In the genomic region with DNA sequence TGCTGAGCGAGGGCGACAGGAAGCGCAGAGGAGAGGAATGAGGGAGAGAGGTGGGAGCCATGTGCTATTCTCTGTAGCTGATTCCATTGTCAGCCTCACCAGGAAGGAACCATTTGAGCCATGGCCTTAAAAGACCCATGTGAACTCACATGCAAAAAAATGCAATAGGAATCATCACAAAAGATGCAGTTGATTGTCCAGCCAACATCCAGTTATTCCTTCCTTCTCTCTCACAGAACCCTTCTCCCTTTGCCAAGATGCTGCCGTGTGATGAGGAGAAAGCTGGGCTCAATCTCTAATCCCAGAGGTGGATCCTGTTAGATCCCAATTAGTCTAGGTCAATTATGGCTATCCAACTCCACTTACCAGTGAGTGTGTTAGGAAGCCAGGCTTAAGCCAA, we compare ENCODE assay signal across 17 cellular contexts. TPM values are rescaled to one million over a fixed set of nuclear protein-coding genes. Genes with fewer than 3 reads are reported as not detected.
A peak's percentile ranks its signal among the peaks of the same experiment; 100 is the strongest.
DNase-seq lines count a peak whose midpoint lies in the region; ATAC-seq and TF ChIP-seq lines count a peak whose summit lies in the region.
"Had no signal": no experiment of that assay in that cellular context is flagged by ENCODE, and none has a peak within 500 bp of the region (broad histone marks: within the 10 kb centered on the region; RNA-seq: fewer than 3 reads in every experiment).

No MANE protein-coding gene starts in this region.

- H3K36me3 ChIP-seq in esophagus squamous epithelium (no peaks in the 10 kb centered on the region), neuronal stem cell (replicated peaks in 1 of 2; ENCODE audit: control insufficient read depth in 2 of 2, insufficient read depth in 2 of 2, low read length in 2 of 2) (no peaks in the 10 kb centered on the region)
- H3K36me3 ChIP-seq: colonic mucosa, left lung had no signal

- peaks cover 4 to 25% (median 14%) of the 10 kb centered on the region in 3 donors for H3K4me1 ChIP-seq in esophagus squamous epithelium
- H3K4me1 ChIP-seq in neuronal stem cell (ENCODE audit: control insufficient read depth in 2 of 2, insufficient read depth in 1 of 2, low read depth in 1 of 2, low read length in 2 of 2) = peaks cover 11% of the 10 kb centered on the region in 2 donors
- H3K4me1 ChIP-seq: colonic mucosa had no signal

- no peak overlapping the region for H3K4me3 ChIP-seq in esophagus squamous epithelium
- no peak overlapping the region for H3K4me3 ChIP-seq in neuronal stem cell (ENCODE audit: low read length in 2 of 2)
- H3K4me3 ChIP-seq: colonic mucosa, left lung had no signal

- H2BK15ac ChIP-seq in neuronal stem cell (ENCODE audit: low read length) = no peak overlapping the region

- intact Hi-C loops in esophagus squamous epithelium (cut with DNase I) = loop anchor here (10.0 kb wide), 1 partner anchor 112 kb away; no protein-coding TSS in a partner anchor
- intact Hi-C loops in CD4-positive, alpha-beta T cell (cut with DNase I, micrococcal nuclease) = no loop called here

- no peak overlapping the region for H3K23ac ChIP-seq in neuronal stem cell (ENCODE audit: low read depth, low read length, poor library complexity)

- no peak overlapping the region for H3K4ac ChIP-seq in neuronal stem cell (ENCODE audit: low read length)

- no peak overlapping the region for H3K14ac ChIP-seq in neuronal stem cell (ENCODE audit: low read length)

- H3K79me1 ChIP-seq in neuronal stem cell (ENCODE audit: low read depth, low read length) = no peaks in the 10 kb centered on the region

- H2BK120ac ChIP-seq in neuronal stem cell (ENCODE audit: low read depth, low read length) = no peak overlapping the region

- POLR2A ChIA-PET in CD4-positive, alpha-beta T cell (lab: Charles Lee) = no interaction called here

- H3K27ac ChIP-seq in esophagus squamous epithelium (peak overlapping the region in 3 of 4 donors; percentile 3 to 39 (median 30)), neuronal stem cell (replicated peaks; ENCODE audit: low read length) (no peak overlapping the region)
- no peak overlapping the region for H3K27ac ChIP-seq in CD4-positive, alpha-beta T cell (ENCODE audit: low read depth, low read length)
- H3K27ac ChIP-seq: colonic mucosa, left lung had no signal

- H2BK12ac ChIP-seq in neuronal stem cell (ENCODE audit: low read length) = no peak overlapping the region

- H3K27ac Mint-ChIP-seq in T-helper 17 cell = peak overlapping the region; percentile 53
- H3K27ac Mint-ChIP-seq in CD4-positive, alpha-beta T cell = no peak overlapping the region
- H3K27ac Mint-ChIP-seq: activated CD4-positive, alpha-beta T cell treated with anti-CD3 and anti-CD28 coated beads for 36 hours had no signal

- peaks cover 25% of the 10 kb centered on the region for H3K4me1 Mint-ChIP-seq in T-helper 17 cell
- peaks cover 14% of the 10 kb centered on the region for H3K4me1 Mint-ChIP-seq in CD4-positive, alpha-beta T cell (ENCODE audit: low read depth)

- CTCF ChIA-PET in CD4-positive, alpha-beta T cell (lab: Charles Lee) = no interaction called here

- no peak overlapping the region for H3K18ac ChIP-seq in neuronal stem cell (ENCODE audit: low read length)

- H3K27me3 Mint-ChIP-seq in T-helper 17 cell = no peaks in the 10 kb centered on the region
- no peaks in the 10 kb centered on the region for H3K27me3 Mint-ChIP-seq in CD4-positive, alpha-beta T cell
- H3K27me3 Mint-ChIP-seq: activated CD4-positive, alpha-beta T cell treated with anti-CD3 and anti-CD28 coated beads for 36 hours had no signal

- ATAC-seq in T-helper 17 cell (no peak), HG02852 (IDR thresholded peaks at IDR 0.05; ENCODE audit: unreplicated experiment) (no peak)
- ATAC-seq in CD4-positive, alpha-beta T cell (ENCODE audit: poor library complexity) = no peak
- ATAC-seq: activated CD4-positive, alpha-beta T cell treated with anti-CD3 and anti-CD28 coated beads for 36 hours; left lung; PC-3 had no signal

- no peak for TF ChIP-seq CTCF in esophagus squamous epithelium (IDR thresholded peaks at IDR 0.05)
- TF ChIP-seq CTCF in CD4-positive, alpha-beta T cell (IDR thresholded peaks at IDR 0.05) = no peak

- no peak overlapping the region for H2AK5ac ChIP-seq in neuronal stem cell (ENCODE audit: low read depth, low read length)

- no peaks in the 10 kb centered on the region for H3K9me3 Mint-ChIP-seq in CD4-positive, alpha-beta T cell

- no peak overlapping the region for H3K4me2 ChIP-seq in neuronal stem cell (ENCODE audit: insufficient read depth, low read length, poor library complexity, severe bottlenecking)

- TF ChIP-seq POLR2A in esophagus squamous epithelium (IDR thresholded peaks at IDR 0.05) = no peak

- H3K4me3 Mint-ChIP-seq in T-helper 17 cell = no peak overlapping the region
- no peak overlapping the region for H3K4me3 Mint-ChIP-seq in CD4-positive, alpha-beta T cell
- H3K4me3 Mint-ChIP-seq: activated CD4-positive, alpha-beta T cell treated with anti-CD3 and anti-CD28 coated beads for 36 hours had no signal

- H3K9ac ChIP-seq in neuronal stem cell (ENCODE audit: low read depth, low read length, poor library complexity) = no peak overlapping the region

- H2BK5ac ChIP-seq in neuronal stem cell (ENCODE audit: low read length) = no peak overlapping the region

- DNase-seq in GM04503 (ENCODE audit: low read depth) (peak; percentile 56), T-helper 17 cell (no peak), esophagus squamous epithelium (lab: John Stamatoyannopoulos, UW) (no peak), neuronal stem cell (ENCODE audit: low spot score) (no peak), Ammon's horn (ENCODE audit: low spot score) (no peak), RKO (ENCODE audit: low spot score) (no peak)
- DNase-seq in CD4-positive, alpha-beta T cell = no peak
- DNase-seq: activated CD4-positive, alpha-beta T cell treated with anti-CD3 and anti-CD28 coated beads for 36 hours; activated CD8-positive, alpha-beta memory T cell treated with anti-CD3 and anti-CD28 coated beads, Interleukin-2, amount 50 U/mL, for 48 hours; activated gamma-delta T cell; colonic mucosa; GF-D8; left lung; NCI-H1105 treated with DMSO at 0.1 percent for 48 hours; NCI-H2171; PC-3 had no signal

- no peaks in the 10 kb centered on the region for H3K36me3 Mint-ChIP-seq in T-helper 17 cell (ENCODE audit: low read depth)
- H3K36me3 Mint-ChIP-seq in CD4-positive, alpha-beta T cell (ENCODE audit: low read depth) = no peaks in the 10 kb centered on the region

- no peaks in the 10 kb centered on the region for H3K9me3 ChIP-seq in T-helper 17 cell (ENCODE audit: control insufficient read depth, low read length, poor library complexity, severe bottlenecking)
- no peaks in the 10 kb centered on the region for H3K9me3 ChIP-seq in esophagus squamous epithelium
- H3K9me3 ChIP-seq in neuronal stem cell (replicated peaks in 1 of 2; ENCODE audit: control insufficient read depth in 2 of 2, insufficient read depth in 1 of 2, low read depth in 1 of 2, low read length in 2 of 2) = no peaks in the 10 kb centered on the region
- no peaks in the 10 kb centered on the region for H3K9me3 ChIP-seq in CD4-positive, alpha-beta T cell (ENCODE audit: control insufficient read depth, low read length)
- H3K9me3 ChIP-seq: colonic mucosa, left lung had no signal

- WGBS in esophagus squamous epithelium, 2 donors = 76 to 89% methylated on average over 4 of the region's 4 CpGs
- WGBS in neuronal stem cell (ENCODE audit: extremely low coverage in 2 of 2, insufficient read length in 2 of 2, insufficient replicate concordance in 1 of 2), 2 donors = no CpG with 5 or more reads among the region's 4 CpGs

- H3K27me3 ChIP-seq in esophagus squamous epithelium = no peaks in the 10 kb centered on the region
- no peaks in the 10 kb centered on the region for H3K27me3 ChIP-seq in neuronal stem cell (ENCODE audit: control insufficient read depth in 3 of 3, insufficient read depth in 3 of 3, low read depth in 1 of 3, low read length in 3 of 3)
- no peaks in the 10 kb centered on the region for H3K27me3 ChIP-seq in CD4-positive, alpha-beta T cell (ENCODE audit: control insufficient read depth, insufficient read depth, low read length)
- H3K27me3 ChIP-seq: colonic mucosa, left lung had no signal

- peak overlapping the region; percentile 64 for H2AFZ ChIP-seq in neuronal stem cell (ENCODE audit: low read length)

- no peak overlapping the region for H4K8ac ChIP-seq in neuronal stem cell (ENCODE audit: low read depth, low read length)

- H4K91ac ChIP-seq in neuronal stem cell (ENCODE audit: low read depth, low read length, poor library complexity) = no peak overlapping the region

RNA-seq across cellular contexts. Expression of gene RRAS2, which starts 58.2 kb away (rescaled TPM):
- total RNA-seq in T-helper 17 cell (10 to 100 TPM; 19.1 to 26.2 TPM), esophagus squamous epithelium (10 to 100 TPM; 14.1 to 42.5 (median 29.0) TPM)
- 53.5 TPM for polyA plus RNA-seq in neuronal stem cell (2013, experiment 1 of 2)
- polyA plus RNA-seq in neuronal stem cell (2013, experiment 2 of 2) = 52.9 TPM
- total RNA-seq in CD4-positive, alpha-beta T cell = 10 to 100 TPM; 20.7 to 21.2 TPM

Comparison
In these comparisons a context has a peak if more than half of its experiments do, and no peak if none do; other contexts are left out.
1. H3K27ac ChIP-seq: peak in esophagus squamous epithelium (3 of 4); none in neuronal stem cell (single experiment) and CD4-positive, alpha-beta T cell (single experiment).